In the genomic region with DNA sequence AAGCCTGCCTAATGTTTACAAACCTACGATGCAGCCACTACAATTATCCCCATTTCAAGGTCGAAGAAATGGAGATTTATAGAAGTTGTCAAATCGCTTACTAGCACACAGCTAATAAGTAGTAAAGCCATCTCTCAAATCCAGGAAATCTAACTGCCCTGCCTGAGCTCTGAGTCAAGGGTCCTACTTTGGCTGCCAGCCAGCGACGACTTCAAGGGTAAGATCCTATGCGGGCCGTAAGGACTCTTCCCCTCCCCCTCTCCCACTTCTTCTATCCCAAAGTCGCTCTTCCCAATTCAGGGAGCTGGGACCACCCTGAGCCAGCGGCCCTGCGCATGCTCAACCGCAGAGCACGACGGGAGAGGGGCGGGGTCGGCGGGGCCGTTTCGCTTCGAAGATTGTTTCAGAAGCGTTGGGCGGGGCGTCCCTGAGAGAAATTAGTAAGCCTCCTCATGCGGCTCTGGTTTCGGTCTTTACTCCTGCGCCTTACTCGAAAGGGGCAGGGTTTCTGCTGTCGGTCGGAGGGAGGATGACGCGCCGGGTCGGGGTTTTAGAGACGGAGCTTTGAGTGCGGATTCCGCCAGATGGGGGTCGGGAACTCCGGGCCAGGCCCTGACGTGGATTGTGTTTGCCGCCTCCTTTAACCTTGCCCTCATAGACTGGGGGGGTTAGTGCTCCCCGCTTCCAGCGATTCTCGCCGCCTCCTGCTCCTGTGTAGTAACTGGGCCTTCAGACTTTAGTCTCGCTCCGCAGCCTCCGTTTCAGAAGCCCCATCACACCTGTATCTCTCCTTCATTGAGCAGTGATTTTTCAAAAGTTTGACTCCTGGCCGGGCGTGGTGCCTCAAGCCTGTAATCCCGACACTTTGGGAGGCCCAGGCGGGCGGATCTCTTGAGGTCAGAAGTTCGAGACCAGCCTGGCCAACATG, we compare ENCODE assay signal across 1 cellular context.
TF ChIP-seq lines count a peak whose summit lies in the region.

A gene (plus strand): TSS at position 383 of the 928 bp plus-strand sequence. CDS start 14,603 bp downstream, outside the sequence.

TF ChIP-seq in K562, 482 proteins besides CTCF, POLR2A, EP300 and RAD21 (continued from another document and continues in another):
- TF ChIP-seq, protein P1, sequence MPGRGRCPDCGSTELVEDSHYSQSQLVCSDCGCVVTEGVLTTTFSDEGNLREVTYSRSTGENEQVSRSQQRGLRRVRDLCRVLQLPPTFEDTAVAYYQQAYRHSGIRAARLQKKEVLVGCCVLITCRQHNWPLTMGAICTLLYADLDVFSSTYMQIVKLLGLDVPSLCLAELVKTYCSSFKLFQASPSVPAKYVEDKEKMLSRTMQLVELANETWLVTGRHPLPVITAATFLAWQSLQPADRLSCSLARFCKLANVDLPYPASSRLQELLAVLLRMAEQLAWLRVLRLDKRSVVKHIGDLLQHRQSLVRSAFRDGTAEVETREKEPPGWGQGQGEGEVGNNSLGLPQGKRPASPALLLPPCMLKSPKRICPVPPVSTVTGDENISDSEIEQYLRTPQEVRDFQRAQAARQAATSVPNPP (IDR thresholded peaks at IDR 0.05; ENCODE audit: borderline replicate concordance, insufficient read depth, insufficient read length): no peak
- TF ChIP-seq ZNF212 (CRISPR knock-in tag; IDR thresholded peaks at IDR 0.05): no peak
- no peak for TF ChIP-seq PRPF4 (IDR thresholded peaks at IDR 0.05; ENCODE audit: insufficient read depth, low read depth, low read length, poor library complexity, severe bottlenecking)
- TF ChIP-seq MTA1 (IDR thresholded peaks at IDR 0.05; ENCODE audit: borderline replicate concordance): 0 out of 2 replicates have a peak, but pooled peaks have one; percentile 48
- no peak for TF ChIP-seq FOXK2 (conservative IDR thresholded peaks at IDR 0.05 in 1 of 2, IDR thresholded peaks at IDR 0.05 in 1 of 2; ENCODE audit: low read depth in 2 of 2)
- 0 out of 2 replicates have a peak, but pooled peaks have one; percentile 75 for TF ChIP-seq OTX1 (CRISPR knock-in tag; IDR thresholded peaks at IDR 0.05)
- TF ChIP-seq, protein P2, sequence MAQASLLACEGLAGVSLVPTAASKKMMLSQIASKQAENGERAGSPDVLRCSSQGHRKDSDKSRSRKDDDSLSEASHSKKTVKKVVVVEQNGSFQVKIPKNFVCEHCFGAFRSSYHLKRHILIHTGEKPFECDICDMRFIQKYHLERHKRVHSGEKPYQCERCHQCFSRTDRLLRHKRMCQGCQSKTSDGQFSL (CRISPR knock-in tag; IDR thresholded peaks at IDR 0.05): no peak; the same call in 1 of the 2 replicates
- TF ChIP-seq, protein P2 (tag; IDR thresholded peaks at IDR 0.05): no peak; a peak in 1 of 4 replicates
- no peak for TF ChIP-seq MAFG (tag; conservative IDR thresholded peaks at IDR 0.05)
- TF ChIP-seq ZNF57 (CRISPR knock-in tag; IDR thresholded peaks at IDR 0.05): no peak
- no peak for TF ChIP-seq ZKSCAN8 (CRISPR knock-in tag; IDR thresholded peaks at IDR 0.05)
- TF ChIP-seq CTBP1 (IDR thresholded peaks at IDR 0.05; ENCODE audit: borderline replicate concordance): peak; percentile 66
- 0 out of 2 replicates have a peak, but pooled peaks have one; percentile 37 for TF ChIP-seq HCFC1 (IDR thresholded peaks at IDR 0.05; ENCODE audit: low read depth, low read length)
- peak; percentile 22; the same call in 1 of the 2 replicates for TF ChIP-seq SMARCE1 (IDR thresholded peaks at IDR 0.05)
- TF ChIP-seq, protein P3, sequence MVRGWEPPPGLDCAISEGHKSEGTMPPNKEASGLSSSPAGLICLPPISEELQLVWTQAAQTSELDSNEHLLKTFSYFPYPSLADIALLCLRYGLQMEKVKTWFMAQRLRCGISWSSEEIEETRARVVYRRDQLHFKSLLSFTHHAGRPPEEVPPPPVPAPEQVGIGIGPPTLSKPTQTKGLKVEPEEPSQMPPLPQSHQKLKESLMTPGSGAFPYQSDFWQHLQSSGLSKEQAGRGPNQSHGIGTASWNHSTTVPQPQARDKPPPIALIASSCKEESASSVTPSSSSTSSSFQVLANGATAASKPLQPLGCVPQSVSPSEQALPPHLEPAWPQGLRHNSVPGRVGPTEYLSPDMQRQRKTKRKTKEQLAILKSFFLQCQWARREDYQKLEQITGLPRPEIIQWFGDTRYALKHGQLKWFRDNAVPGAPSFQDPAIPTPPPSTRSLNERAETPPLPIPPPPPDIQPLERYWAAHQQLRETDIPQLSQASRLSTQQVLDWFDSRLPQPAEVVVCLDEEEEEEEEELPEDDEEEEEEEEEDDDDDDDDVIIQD (CRISPR knock-in tag; IDR thresholded peaks at IDR 0.05): peak; percentile 26; the same call in 1 of the 2 replicates
- TF ChIP-seq SIRT6 (IDR thresholded peaks at IDR 0.05; ENCODE audit: low read depth, low read length): no peak
- TF ChIP-seq, protein P4, sequence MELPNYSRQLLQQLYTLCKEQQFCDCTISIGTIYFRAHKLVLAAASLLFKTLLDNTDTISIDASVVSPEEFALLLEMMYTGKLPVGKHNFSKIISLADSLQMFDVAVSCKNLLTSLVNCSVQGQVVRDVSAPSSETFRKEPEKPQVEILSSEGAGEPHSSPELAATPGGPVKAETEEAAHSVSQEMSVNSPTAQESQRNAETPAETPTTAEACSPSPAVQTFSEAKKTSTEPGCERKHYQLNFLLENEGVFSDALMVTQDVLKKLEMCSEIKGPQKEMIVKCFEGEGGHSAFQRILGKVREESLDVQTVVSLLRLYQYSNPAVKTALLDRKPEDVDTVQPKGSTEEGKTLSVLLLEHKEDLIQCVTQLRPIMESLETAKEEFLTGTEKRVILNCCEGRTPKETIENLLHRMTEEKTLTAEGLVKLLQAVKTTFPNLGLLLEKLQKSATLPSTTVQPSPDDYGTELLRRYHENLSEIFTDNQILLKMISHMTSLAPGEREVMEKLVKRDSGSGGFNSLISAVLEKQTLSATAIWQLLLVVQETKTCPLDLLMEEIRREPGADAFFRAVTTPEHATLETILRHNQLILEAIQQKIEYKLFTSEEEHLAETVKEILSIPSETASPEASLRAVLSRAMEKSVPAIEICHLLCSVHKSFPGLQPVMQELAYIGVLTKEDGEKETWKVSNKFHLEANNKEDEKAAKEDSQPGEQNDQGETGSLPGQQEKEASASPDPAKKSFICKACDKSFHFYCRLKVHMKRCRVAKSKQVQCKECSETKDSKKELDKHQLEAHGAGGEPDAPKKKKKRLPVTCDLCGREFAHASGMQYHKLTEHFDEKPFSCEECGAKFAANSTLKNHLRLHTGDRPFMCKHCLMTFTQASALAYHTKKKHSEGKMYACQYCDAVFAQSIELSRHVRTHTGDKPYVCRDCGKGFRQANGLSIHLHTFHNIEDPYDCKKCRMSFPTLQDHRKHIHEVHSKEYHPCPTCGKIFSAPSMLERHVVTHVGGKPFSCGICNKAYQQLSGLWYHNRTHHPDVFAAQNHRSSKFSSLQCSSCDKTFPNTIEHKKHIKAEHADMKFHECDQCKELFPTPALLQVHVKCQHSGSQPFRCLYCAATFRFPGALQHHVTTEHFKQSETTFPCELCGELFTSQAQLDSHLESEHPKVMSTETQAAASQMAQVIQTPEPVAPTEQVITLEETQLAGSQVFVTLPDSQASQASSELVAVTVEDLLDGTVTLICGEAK (IDR thresholded peaks at IDR 0.05): no peak
- TF ChIP-seq, protein P4 (CRISPR knock-in tag; IDR thresholded peaks at IDR 0.05): no peak
- TF ChIP-seq, protein P5, sequence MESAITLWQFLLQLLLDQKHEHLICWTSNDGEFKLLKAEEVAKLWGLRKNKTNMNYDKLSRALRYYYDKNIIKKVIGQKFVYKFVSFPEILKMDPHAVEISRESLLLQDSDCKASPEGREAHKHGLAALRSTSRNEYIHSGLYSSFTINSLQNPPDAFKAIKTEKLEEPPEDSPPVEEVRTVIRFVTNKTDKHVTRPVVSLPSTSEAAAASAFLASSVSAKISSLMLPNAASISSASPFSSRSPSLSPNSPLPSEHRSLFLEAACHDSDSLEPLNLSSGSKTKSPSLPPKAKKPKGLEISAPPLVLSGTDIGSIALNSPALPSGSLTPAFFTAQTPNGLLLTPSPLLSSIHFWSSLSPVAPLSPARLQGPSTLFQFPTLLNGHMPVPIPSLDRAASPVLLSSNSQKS (CRISPR knock-in tag; IDR thresholded peaks at IDR 0.05): no peak
- no peak for TF ChIP-seq RBM39 (optimal IDR thresholded peaks at IDR 0.05; ENCODE audit: low read depth, low read length)
- peak in 1 of 2 experiments; percentile 19; a peak in 1 of 4 replicates for TF ChIP-seq KDM4B (IDR thresholded peaks at IDR 0.05; ENCODE audit: borderline replicate concordance in 2 of 2, low read depth in 1 of 2)
- TF ChIP-seq NR3C1 (CRISPR knock-in tag; IDR thresholded peaks at IDR 0.05): no peak
- TF ChIP-seq, protein P6, sequence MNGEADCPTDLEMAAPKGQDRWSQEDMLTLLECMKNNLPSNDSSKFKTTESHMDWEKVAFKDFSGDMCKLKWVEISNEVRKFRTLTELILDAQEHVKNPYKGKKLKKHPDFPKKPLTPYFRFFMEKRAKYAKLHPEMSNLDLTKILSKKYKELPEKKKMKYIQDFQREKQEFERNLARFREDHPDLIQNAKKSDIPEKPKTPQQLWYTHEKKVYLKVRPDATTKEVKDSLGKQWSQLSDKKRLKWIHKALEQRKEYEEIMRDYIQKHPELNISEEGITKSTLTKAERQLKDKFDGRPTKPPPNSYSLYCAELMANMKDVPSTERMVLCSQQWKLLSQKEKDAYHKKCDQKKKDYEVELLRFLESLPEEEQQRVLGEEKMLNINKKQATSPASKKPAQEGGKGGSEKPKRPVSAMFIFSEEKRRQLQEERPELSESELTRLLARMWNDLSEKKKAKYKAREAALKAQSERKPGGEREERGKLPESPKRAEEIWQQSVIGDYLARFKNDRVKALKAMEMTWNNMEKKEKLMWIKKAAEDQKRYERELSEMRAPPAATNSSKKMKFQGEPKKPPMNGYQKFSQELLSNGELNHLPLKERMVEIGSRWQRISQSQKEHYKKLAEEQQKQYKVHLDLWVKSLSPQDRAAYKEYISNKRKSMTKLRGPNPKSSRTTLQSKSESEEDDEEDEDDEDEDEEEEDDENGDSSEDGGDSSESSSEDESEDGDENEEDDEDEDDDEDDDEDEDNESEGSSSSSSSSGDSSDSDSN (IDR thresholded peaks at IDR 0.05; ENCODE audit: borderline replicate concordance in 1 of 2, low read depth in 2 of 2, low read length in 2 of 2): peak in 1 of 2 experiments; percentile 67; a peak in 1 of 4 replicates
- no peak for TF ChIP-seq MAFK (IDR thresholded peaks at IDR 0.05; ENCODE audit: low read length)
- peak in 1 of 2 experiments; percentile 48; a peak in 1 of 4 replicates for TF ChIP-seq FOXA3 (CRISPR knock-in tag; conservative IDR thresholded peaks at IDR 0.05 in 1 of 2, IDR thresholded peaks at IDR 0.05 in 1 of 2)
- TF ChIP-seq ZNF134 (CRISPR knock-in tag; conservative IDR thresholded peaks at IDR 0.05): no peak
- 0 out of 2 replicates have a peak, but pooled peaks have one; percentile 81 for TF ChIP-seq ZNF830 (CRISPR knock-in tag; IDR thresholded peaks at IDR 0.05)
- TF ChIP-seq CREB1 (IDR thresholded peaks at IDR 0.05): peak; percentile 40; the same call in 1 of the 2 replicates
- no peak; the same call in 1 of the 2 replicates for TF ChIP-seq CREB1 (CRISPR knock-in tag; IDR thresholded peaks at IDR 0.05)
- no peak for TF ChIP-seq ZNF41 (CRISPR knock-in tag; conservative IDR thresholded peaks at IDR 0.05)
- no peak for TF ChIP-seq ZBTB17 (CRISPR knock-in tag; IDR thresholded peaks at IDR 0.05)
- TF ChIP-seq, protein P7, sequence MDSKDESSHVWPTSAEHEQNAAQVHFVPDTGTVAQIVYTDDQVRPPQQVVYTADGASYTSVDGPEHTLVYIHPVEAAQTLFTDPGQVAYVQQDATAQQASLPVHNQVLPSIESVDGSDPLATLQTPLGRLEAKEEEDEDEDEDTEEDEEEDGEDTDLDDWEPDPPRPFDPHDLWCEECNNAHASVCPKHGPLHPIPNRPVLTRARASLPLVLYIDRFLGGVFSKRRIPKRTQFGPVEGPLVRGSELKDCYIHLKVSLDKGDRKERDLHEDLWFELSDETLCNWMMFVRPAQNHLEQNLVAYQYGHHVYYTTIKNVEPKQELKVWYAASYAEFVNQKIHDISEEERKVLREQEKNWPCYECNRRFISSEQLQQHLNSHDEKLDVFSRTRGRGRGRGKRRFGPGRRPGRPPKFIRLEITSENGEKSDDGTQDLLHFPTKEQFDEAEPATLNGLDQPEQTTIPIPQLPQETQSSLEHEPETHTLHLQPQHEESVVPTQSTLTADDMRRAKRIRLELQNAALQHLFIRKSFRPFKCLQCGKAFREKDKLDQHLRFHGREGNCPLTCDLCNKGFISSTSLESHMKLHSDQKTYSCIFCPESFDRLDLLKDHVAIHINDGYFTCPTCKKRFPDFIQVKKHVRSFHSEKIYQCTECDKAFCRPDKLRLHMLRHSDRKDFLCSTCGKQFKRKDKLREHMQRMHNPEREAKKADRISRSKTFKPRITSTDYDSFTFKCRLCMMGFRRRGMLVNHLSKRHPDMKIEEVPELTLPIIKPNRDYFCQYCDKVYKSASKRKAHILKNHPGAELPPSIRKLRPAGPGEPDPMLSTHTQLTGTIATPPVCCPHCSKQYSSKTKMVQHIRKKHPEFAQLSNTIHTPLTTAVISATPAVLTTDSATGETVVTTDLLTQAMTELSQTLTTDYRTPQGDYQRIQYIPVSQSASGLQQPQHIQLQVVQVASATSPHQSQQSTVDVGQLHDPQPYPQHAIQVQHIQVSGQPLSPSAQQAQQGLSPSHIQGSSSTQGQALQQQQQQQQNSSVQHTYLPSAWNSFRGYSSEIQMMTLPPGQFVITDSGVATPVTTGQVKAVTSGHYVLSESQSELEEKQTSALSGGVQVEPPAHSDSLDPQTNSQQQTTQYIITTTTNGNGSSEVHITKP (IDR thresholded peaks at IDR 0.05; ENCODE audit: partially characterized antibody): no peak
- TF ChIP-seq MYBL2 (IDR thresholded peaks at IDR 0.05; ENCODE audit: low read depth): peak; percentile 97
- TF ChIP-seq MYBL2 (CRISPR knock-in tag; IDR thresholded peaks at IDR 0.05; ENCODE audit: borderline replicate concordance): no peak; the same call in 1 of the 2 replicates
